26 cellular contexts compared by ENCODE assay signal in genomic region chr6:146859795-146860495, GRCh38.
"Had no signal": no experiment of that assay in that cellular context is flagged by ENCODE, and none has a peak within 500 bp of the region (broad histone marks: within the 10 kb centered on the region; RNA-seq: fewer than 3 reads in every experiment).

No MANE protein-coding gene starts in this region.

- H3K27me3 Mint-ChIP-seq: activated B cell treated with CpG ODN at 0.5 μM for 24 hours; activated CD8-positive, alpha-beta T cell treated with anti-CD3 and anti-CD28 coated beads for 36 hours had no signal

- H3K27ac ChIP-seq: cardiac muscle cell, coronary artery, left ventricle myocardium inferior, ovary, prostate gland, spleen, thoracic aorta had no signal

- H3K9me3 ChIP-seq: left ventricle myocardium inferior, ovary, prostate gland, spleen, thoracic aorta had no signal

- H3K36me3 ChIP-seq: cardiac muscle cell, left ventricle myocardium inferior, ovary, prostate gland, spleen, thoracic aorta had no signal

- H3K4me3 Mint-ChIP-seq: activated B cell treated with CpG ODN at 0.5 μM for 24 hours; activated CD8-positive, alpha-beta T cell treated with anti-CD3 and anti-CD28 coated beads for 36 hours; activated naive CD8-positive, alpha-beta T cell treated with anti-CD3 and anti-CD28 coated beads, Interleukin-2, amount 50 U/mL, for 24 hours; activated T-cell treated with anti-CD3 and anti-CD28 coated beads, Interleukin-2, amount 50 U/mL, for 4 hours; activated T-helper 17 cell treated with anti-CD3 and anti-CD28 coated beads, Interleukin-2, amount 50 U/mL, for 72 hours; mesothelial cell of epicardium; naive B cell; T-helper 2 cell treated with Interferon-gamma antibody and Interleukin-4, amounts not matched to agents 5 μg/mL and 100 μg/mL, for 36 hours had no signal

- H3K4me1 Mint-ChIP-seq: activated T-helper 17 cell treated with anti-CD3 and anti-CD28 coated beads, Interleukin-2, amount 50 U/mL, for 72 hours had no signal

- H3K27me3 ChIP-seq: cardiac muscle cell, dorsolateral prefrontal cortex, ovary, spleen had no signal

- H3K9me3 Mint-ChIP-seq: activated B cell treated with CpG ODN at 0.5 μM for 24 hours; activated CD8-positive, alpha-beta T cell treated with anti-CD3 and anti-CD28 coated beads for 36 hours; activated naive CD8-positive, alpha-beta T cell treated with anti-CD3 and anti-CD28 coated beads, Interleukin-2, amount 50 U/mL, for 24 hours; activated T-cell treated with anti-CD3 and anti-CD28 coated beads, Interleukin-2, amount 50 U/mL, for 4 hours; activated T-helper 17 cell treated with anti-CD3 and anti-CD28 coated beads, Interleukin-2, amount 50 U/mL, for 72 hours; T-helper 2 cell treated with Interferon-gamma antibody and Interleukin-4, amounts not matched to agents 5 μg/mL and 100 μg/mL, for 36 hours had no signal

- ATAC-seq: activated CD8-positive, alpha-beta T cell treated with anti-CD3 and anti-CD28 coated beads for 36 hours; activated naive CD8-positive, alpha-beta T cell treated with anti-CD3 and anti-CD28 coated beads, Interleukin-2, amount 50 U/mL, for 24 hours; activated T-cell treated with anti-CD3 and anti-CD28 coated beads, Interleukin-2, amount 50 U/mL, for 4 hours; activated T-helper 17 cell treated with anti-CD3 and anti-CD28 coated beads, Interleukin-2, amount 50 U/mL, for 72 hours; stimulated activated naive CD8-positive, alpha-beta T cell treated with anti-CD3 and anti-CD28 coated beads, Interleukin-15, Interleukin-2, amounts not matched to agents 100 U/mL and 50 U/mL, for 24 hours had no signal

- FAIRE-seq: frontal cortex, urothelium cell line had no signal

- H3K4me1 ChIP-seq: left ventricle myocardium inferior, prostate gland had no signal

- DNase-seq: activated B cell treated with CpG ODN at 0.5 μM for 24 hours; activated CD4-positive, alpha-beta T cell treated with anti-CD3 and anti-CD28 coated beads, Interleukin-2, amount 50 U/mL, for 1 hour; activated CD8-positive, alpha-beta T cell treated with anti-CD3 and anti-CD28 coated beads for 36 hours; activated gamma-delta T cell treated with Interleukin-2 at 50 U/mL for 16 hours; activated naive CD4-positive, alpha-beta T cell treated with anti-CD3 and anti-CD28 coated beads, Interleukin-2, amount 50 U/mL, for 16 hours; activated naive CD8-positive, alpha-beta T cell treated with anti-CD3 and anti-CD28 coated beads, Interleukin-2, amount 50 U/mL, for 24 hours; activated T-cell treated with anti-CD3 and anti-CD28 coated beads, Interleukin-2, amount 50 U/mL, for 4 hours; effector memory CD4-positive, alpha-beta T cell; erythroblast; left ventricle myocardium inferior; naive B cell; spleen; stimulated activated naive CD8-positive, alpha-beta T cell treated with anti-CD3 and anti-CD28 coated beads, Interleukin-15, Interleukin-2, amounts not matched to agents 100 U/mL and 50 U/mL, for 24 hours; T-helper 1 cell; trophoblast cell had no signal

- H3K4me3 ChIP-seq: cardiac muscle cell, coronary artery, dorsolateral prefrontal cortex, left ventricle myocardium inferior, ovary, prostate gland, spleen, thoracic aorta had no signal

- H3K36me3 Mint-ChIP-seq: mesothelial cell of epicardium, naive B cell had no signal

- H3K27ac Mint-ChIP-seq: activated B cell treated with CpG ODN at 0.5 μM for 24 hours; activated CD8-positive, alpha-beta T cell treated with anti-CD3 and anti-CD28 coated beads for 36 hours; activated naive CD8-positive, alpha-beta T cell treated with anti-CD3 and anti-CD28 coated beads, Interleukin-2, amount 50 U/mL, for 24 hours; activated T-helper 17 cell treated with anti-CD3 and anti-CD28 coated beads, Interleukin-2, amount 50 U/mL, for 72 hours; mesothelial cell of epicardium; naive B cell; T-helper 2 cell treated with Interferon-gamma antibody and Interleukin-4, amounts not matched to agents 5 μg/mL and 100 μg/mL, for 36 hours had no signal
